Comparison of ENCODE assay signal across 8 cellular contexts in the genomic region with DNA sequence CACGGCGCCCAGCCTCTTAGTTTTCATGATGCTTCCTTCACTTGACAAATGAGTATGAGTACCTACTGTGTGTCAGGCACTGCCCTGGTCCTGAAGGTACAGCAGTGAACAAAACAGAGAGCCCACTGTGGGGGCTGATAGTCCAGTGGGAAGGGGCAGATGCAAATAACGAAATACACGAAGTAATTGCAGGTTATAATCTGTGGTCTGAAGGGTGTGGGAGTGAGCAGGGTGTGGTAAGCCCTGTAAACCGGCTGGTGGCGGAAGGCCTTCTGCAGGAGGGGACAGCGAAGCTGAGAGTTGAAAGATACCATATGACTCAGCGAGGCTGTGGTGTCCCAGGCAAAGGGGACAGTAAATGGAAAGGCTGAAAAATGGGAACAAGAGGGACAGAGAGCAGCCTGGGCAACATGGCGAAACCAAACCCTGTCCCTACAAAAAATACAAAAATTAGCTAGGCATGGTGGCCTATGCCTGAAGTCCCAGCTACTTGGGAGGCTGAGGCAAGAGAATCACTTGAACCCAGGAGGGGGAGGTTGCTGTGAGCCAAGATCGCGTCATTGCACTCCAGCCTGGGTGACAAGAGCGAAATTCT.
DNase-seq lines count a peak whose midpoint lies in the region; ATAC-seq and TF ChIP-seq lines count a peak whose summit lies in the region.

No MANE protein-coding gene starts in this region.

- peak; percentile 44 for DNase-seq in Calu3
- DNase-seq in Kasumi-1 (lab: John Stamatoyannopoulos, UW) = peak; percentile 3 to 9
- DNase-seq in activated effector memory CD4-positive, alpha-beta T cell treated with Interleukin-2 at 50 U/mL for 16 hours = peak; percentile 45
- DNase-seq in NCI-H1105 treated with DMSO at 0.1 percent for 48 hours (lab: John Stamatoyannopoulos, UW) = no peak
- DNase-seq in dedifferentiated amniotic fluid mesenchymal stem cell (ENCODE audit: extremely low spot score) = no peak
- no peak for DNase-seq in NCI-H526 treated with DMSO at 0.1 percent for 48 hours (lab: John Stamatoyannopoulos, UW)
- no peak for DNase-seq in HFFc6

- H3K27ac Mint-ChIP-seq in Calu3 (ENCODE audit: unreplicated experiment) (no peak overlapping the region), HFFc6 (no peak overlapping the region)

- H3K9me3 Mint-ChIP-seq in Calu3 (ENCODE audit: low read depth, unreplicated experiment) (no peaks in the 10 kb centered on the region), HFFc6 (no peaks in the 10 kb centered on the region)

- intact Hi-C loops in Calu3 (cut with micrococcal nuclease; ENCODE audit: unreplicated experiment) = no loop called here

- H3K4me3 Mint-ChIP-seq in Calu3 (ENCODE audit: low read depth, unreplicated experiment) (no peak overlapping the region), HFFc6 (no peak overlapping the region)

- BruUV-seq in Calu3 (replicated peaks; lab: Mats Ljungman, UMichigan) = no TSS peak

- ATAC-seq in GM19372 (IDR thresholded peaks at IDR 0.05; ENCODE audit: low read depth, unreplicated experiment) = peak; percentile 44

- H3K27me3 Mint-ChIP-seq in Calu3 (ENCODE audit: unreplicated experiment) (peaks cover 11% of the 10 kb centered on the region), HFFc6 (ENCODE audit: insufficient read depth) (peaks cover 10% of the 10 kb centered on the region)

- TF ChIP-seq CTCF in Calu3 (IDR thresholded peaks at IDR 0.05; ENCODE audit: unreplicated experiment) (no peak), HFFc6 (IDR thresholded peaks at IDR 0.05) (no peak)

- H3K36me3 Mint-ChIP-seq in Calu3 (ENCODE audit: insufficient read depth, unreplicated experiment) (no peaks in the 10 kb centered on the region), HFFc6 (ENCODE audit: low read depth) (no peaks in the 10 kb centered on the region)

- CTCF ChIA-PET in Calu3 (lab: Charles Lee) = interaction anchor here (0.6 to 1.4 kb wide), 4 partner anchors 14 to 386 kb away, joined by 3 read pairs; partner anchors contain the start of gene EIF3K

- H3K4me1 Mint-ChIP-seq in Calu3 (ENCODE audit: low read depth, unreplicated experiment) = peaks cover 9% of the 10 kb centered on the region
- peaks cover 9% of the 10 kb centered on the region for H3K4me1 Mint-ChIP-seq in HFFc6 (ENCODE audit: low read depth)

Comparison
In these comparisons a context has a peak if more than half of its experiments do, and no peak if none do; other contexts are left out.
1. DNase-seq: peak in Calu3 (single experiment), Kasumi-1 (2 of 2) and activated effector memory CD4-positive, alpha-beta T cell treated with Interleukin-2 at 50 U/mL for 16 hours (single experiment); none in NCI-H1105 treated with DMSO at 0.1 percent for 48 hours (single experiment), dedifferentiated amniotic fluid mesenchymal stem cell (single experiment), NCI-H526 treated with DMSO at 0.1 percent for 48 hours (single experiment) and HFFc6 (single experiment).